In genomic region chr12:92518071-92518470, GRCh38 we compare ENCODE assay signal across 24 cellular contexts.
"Had no signal": no experiment of that assay in that cellular context is flagged by ENCODE, and none has a peak within 500 bp of the region (broad histone marks: within the 10 kb centered on the region; RNA-seq: fewer than 3 reads in every experiment).

No MANE protein-coding gene starts in this region.

- H3K9me3 ChIP-seq: left lung, lower lobe of right lung, ovary, right atrium auricular region, right lobe of liver, testis, thyroid gland, transverse colon, upper lobe of left lung, vagina had no signal

- DNase-seq: hippocampal formation; kidney glomerular epithelial cell; left cardiac atrium; left lung; lower lobe of right lung; mammary epithelial cell; mesenchymal stem cell; naive B cell; natural killer cell; ovary; right lobe of liver; spleen; stimulated activated CD4-positive, alpha-beta T cell treated with anti-CD3 and anti-CD28 coated beads, Interleukin-4, amount 100 ng/mL, for 24 hours; stimulated activated naive CD4-positive, alpha-beta T cell; stimulated activated naive CD8-positive, alpha-beta T cell treated with anti-CD3 and anti-CD28 coated beads, Interleukin-15, amount 100 ng/mL, for 72 hours; substantia nigra; testis; thyroid gland; transverse colon; upper lobe of left lung had no signal

- H3K4me1 ChIP-seq: lower lobe of right lung, right atrium auricular region, right lobe of liver, testis, transverse colon, upper lobe of left lung, vagina had no signal

- H3K4me3 Mint-ChIP-seq: naive B cell; natural killer cell; stimulated activated effector memory CD8-positive, alpha-beta T cell treated with anti-CD3 and anti-CD28 coated beads, Interleukin-12 subunit alpha, Interleukin-12 subunit beta, amount 100 ng/mL, for 72 hours; stimulated activated naive CD8-positive, alpha-beta T cell treated with anti-CD3 and anti-CD28 coated beads, Interleukin-15, amount 100 ng/mL, for 72 hours had no signal

- H3K27ac Mint-ChIP-seq: natural killer cell; progenitor cell of endocrine pancreas; stimulated activated effector memory CD8-positive, alpha-beta T cell treated with anti-CD3 and anti-CD28 coated beads, Interleukin-12 subunit alpha, Interleukin-12 subunit beta, amount 100 ng/mL, for 72 hours; stimulated activated naive CD8-positive, alpha-beta T cell treated with anti-CD3 and anti-CD28 coated beads, Interleukin-15, amount 100 ng/mL, for 72 hours had no signal

- H3K36me3 Mint-ChIP-seq: naive B cell; natural killer cell; stimulated activated effector memory CD8-positive, alpha-beta T cell treated with anti-CD3 and anti-CD28 coated beads, Interleukin-12 subunit alpha, Interleukin-12 subunit beta, amount 100 ng/mL, for 72 hours had no signal

- H3K4me3 ChIP-seq: left lung, lower lobe of right lung, ovary, right atrium auricular region, right lobe of liver, spleen, testis, thyroid gland, transverse colon, upper lobe of left lung, vagina had no signal

- H3K27me3 Mint-ChIP-seq: naive B cell; progenitor cell of endocrine pancreas; stimulated activated naive CD8-positive, alpha-beta T cell treated with anti-CD3 and anti-CD28 coated beads, Interleukin-15, amount 100 ng/mL, for 72 hours had no signal

- H3K27ac ChIP-seq: left lung, lower lobe of right lung, ovary, right atrium auricular region, right lobe of liver, spleen, testis, transverse colon, upper lobe of left lung, vagina had no signal

- H3K9me3 Mint-ChIP-seq: stimulated activated effector memory CD8-positive, alpha-beta T cell treated with anti-CD3 and anti-CD28 coated beads, Interleukin-12 subunit alpha, Interleukin-12 subunit beta, amount 100 ng/mL, for 72 hours had no signal

- H3K27me3 ChIP-seq: left lung, ovary, right atrium auricular region, right lobe of liver, spleen, testis, thyroid gland, transverse colon, upper lobe of left lung, vagina had no signal

- H3K36me3 ChIP-seq: left lung, lower lobe of right lung, ovary, right atrium auricular region, right lobe of liver, spleen, thyroid gland, transverse colon, upper lobe of left lung, vagina had no signal
